In genomic region chr2:22855761-22856184, GRCh38 we compare ENCODE assay signal across 19 cellular contexts.
A peak's percentile ranks its signal among the peaks of the same experiment; 100 is the strongest.
DNase-seq lines count a peak whose midpoint lies in the region; ATAC-seq and TF ChIP-seq lines count a peak whose summit lies in the region.
"Had no signal": no experiment of that assay in that cellular context is flagged by ENCODE, and none has a peak within 500 bp of the region (broad histone marks: within the 10 kb centered on the region; RNA-seq: fewer than 3 reads in every experiment).

No MANE protein-coding gene starts in this region.

- intact Hi-C loops in left ventricle myocardium inferior (cut with micrococcal nuclease) = no loop called here

- no peak for TF ChIP-seq CTCF in left ventricle myocardium inferior (IDR thresholded peaks at IDR 0.05; ENCODE audit: borderline replicate concordance)

- H3K27me3 ChIP-seq in SJCRH30 (no peaks in the 10 kb centered on the region), left ventricle myocardium inferior (ENCODE audit: low read depth) (no peaks in the 10 kb centered on the region)
- H3K27me3 ChIP-seq: esophagus muscularis mucosa had no signal

- ATAC-seq in HG02642 (IDR thresholded peaks at IDR 0.05; ENCODE audit: poor library complexity, unreplicated experiment) (no peak), HG03108 (IDR thresholded peaks at IDR 0.05; ENCODE audit: unreplicated experiment) (no peak), GM21825 (IDR thresholded peaks at IDR 0.05; ENCODE audit: unreplicated experiment) (no peak)
- ATAC-seq: HCT116, K562, natural killer cell had no signal

- DNase-seq in DMS 273 (lab: John Stamatoyannopoulos, UW; ENCODE audit: unreplicated experiment) = peak; percentile 64
- DNase-seq in DMS 273 treated with DMSO at 0.1 percent for 48 hours (lab: John Stamatoyannopoulos, UW) = no peak
- DNase-seq in SJCRH30 = peak; percentile 55 to 69
- DNase-seq in left ventricle myocardium inferior = peak; percentile 21
- peak; percentile 56 for DNase-seq in retina
- DNase-seq: activated CD8-positive, alpha-beta memory T cell treated with anti-CD3 and anti-CD28 coated beads for 24 hours; activated naive CD8-positive, alpha-beta T cell treated with anti-CD3 and anti-CD28 coated beads, Interleukin-2, amount 10 ng/mL, durations not matched to agents 7 days and 5 days; natural killer cell; T-helper 2 cell; WERI-Rb-1 had no signal

- H3K4me3 ChIP-seq in SJCRH30 (no peak overlapping the region), left ventricle myocardium inferior (no peak overlapping the region)
- H3K4me3 ChIP-seq: esophagus muscularis mucosa, K562, prostate gland, thoracic aorta had no signal

- H3K4me1 ChIP-seq in SJCRH30 = peaks cover 5% of the 10 kb centered on the region; the same call in 1 of the 2 replicates
- H3K4me1 ChIP-seq in left ventricle myocardium inferior = no peaks in the 10 kb centered on the region
- H3K4me1 ChIP-seq: esophagus muscularis mucosa, prostate gland had no signal

- H3K9me3 ChIP-seq in SJCRH30 (replicated peaks) (no peaks in the 10 kb centered on the region), left ventricle myocardium inferior (replicated peaks) (peaks cover 5% of the 10 kb centered on the region)
- H3K9me3 ChIP-seq: esophagus muscularis mucosa, prostate gland had no signal

- no peak overlapping the region for H3K27ac ChIP-seq in SJCRH30
- H3K27ac ChIP-seq in left ventricle myocardium inferior (replicated peaks) = no peak overlapping the region
- H3K27ac ChIP-seq: 22Rv1, esophagus muscularis mucosa, prostate gland, thoracic aorta, WERI-Rb-1 had no signal

- no peaks in the 10 kb centered on the region for H3K36me3 ChIP-seq in SJCRH30
- no peaks in the 10 kb centered on the region for H3K36me3 ChIP-seq in left ventricle myocardium inferior
- H3K36me3 ChIP-seq: esophagus muscularis mucosa, prostate gland, thoracic aorta, WERI-Rb-1 had no signal
